In genomic region chr17:82528484-82529265, GRCh38 we compare ENCODE assay signal across 8 cellular contexts. TPM values are rescaled to one million over a fixed set of nuclear protein-coding genes. Genes with fewer than 3 reads are reported as not detected.
DNase-seq lines count a peak whose midpoint lies in the region; ATAC-seq and TF ChIP-seq lines count a peak whose summit lies in the region.

No MANE protein-coding gene starts in this region.

- TF ChIP-seq CTCF in OCI-LY7 (conservative IDR thresholded peaks at IDR 0.05; ENCODE audit: low read length): peak; percentile 70
- peak in 55 of 56 donors; percentile 23 to 73 (median 57) for TF ChIP-seq CTCF in dorsolateral prefrontal cortex (IDR thresholded peaks at IDR 0.05 in 54 of 56, conservative IDR thresholded peaks at IDR 0.05 in 2 of 56; ENCODE audit: low read depth in 1 of 56, partially characterized antibody in 56 of 56)

- no peak overlapping the region for H2AFZ ChIP-seq in OCI-LY7 (ENCODE audit: low read length)

- DNase-seq in Right ventricle myocardium inferior (ENCODE audit: missing footprints) (no peak), cardiac septum (ENCODE audit: low spot score) (no peak), OCI-LY7 (ENCODE audit: low spot score) (peak; percentile 55), dorsolateral prefrontal cortex (peak in 9 of 10 donors; percentile 64 to 82 (median 70)), mucosa of gallbladder (ENCODE audit: low spot score) (peak; percentile 62), ecto neural progenitor cell (ENCODE audit: low spot score) (no peak), SK-N-DZ (ENCODE audit: low spot score) (no peak)

- no peaks in the 10 kb centered on the region for H3K9me3 ChIP-seq in OCI-LY7 (ENCODE audit: low read length)

- no TSS peak for BruUV-seq in OCI-LY7 (replicated peaks; lab: Mats Ljungman, UMichigan)

- CTCF ChIA-PET in OCI-LY7 (lab: Charles Lee; ENCODE audit: unreplicated experiment): no interaction called here

- H3K4me3 ChIP-seq in OCI-LY7 (ENCODE audit: low read depth, low read length, poor library complexity, severe bottlenecking) (no peak overlapping the region), dorsolateral prefrontal cortex (peak overlapping the region in 32 of 59 donors; percentile 2 to 50 (median 19))

- no peaks in the 10 kb centered on the region for H3K9me2 ChIP-seq in OCI-LY7 (ENCODE audit: insufficient read depth, low read length)

- ATAC-seq in Right ventricle myocardium inferior: peak; percentile 93
- no peak for ATAC-seq in HG03342 (IDR thresholded peaks at IDR 0.05; ENCODE audit: unreplicated experiment)

- H3K27me3 ChIP-seq in dorsolateral prefrontal cortex: no peaks in the 10 kb centered on the region

- POLR2A ChIA-PET in OCI-LY7 (lab: Charles Lee): interaction anchor here (0.7 to 2.4 kb wide), 3 partner anchors 19 to 83 kb away, joined by 3 to 5 read pairs (median 4); no protein-coding TSS in a partner anchor

- H3K36me3 ChIP-seq in OCI-LY7 (ENCODE audit: insufficient read depth, low read length): peaks cover 37% of the 10 kb centered on the region

- H3K27ac ChIP-seq in OCI-LY7 (ENCODE audit: low read depth, low read length, poor library complexity, severe bottlenecking) (peak overlapping the region; percentile 1), dorsolateral prefrontal cortex (peak overlapping the region in 55 of 59 donors; percentile 8 to 84 (median 70))

- H3K4me2 ChIP-seq in OCI-LY7 (ENCODE audit: low read length): no peak overlapping the region

- intact Hi-C loops in Right ventricle myocardium inferior (cut with DNase I) (loop anchor here (1.0 kb wide), 1 partner anchor 70 kb away; the partner anchor contains the start of gene NARF), cardiac septum (cut with DNase I) (no loop called here), OCI-LY7 (cut with micrococcal nuclease; ENCODE audit: unreplicated experiment) (no loop called here), dorsolateral prefrontal cortex (cut with DNase I) (loop anchor here in 1 of 2 donors (10.0 kb wide), 1 partner anchor 74 kb away; the partner anchor contains the start of genes CYBC1 and NARF)

- H4K20me1 ChIP-seq in OCI-LY7 (ENCODE audit: insufficient read depth, low read length): peaks cover 56% of the 10 kb centered on the region

- H3K79me2 ChIP-seq in OCI-LY7 (ENCODE audit: insufficient read depth, low read depth, low read length): peaks cover 100% of the 10 kb centered on the region

- peaks cover 51% of the 10 kb centered on the region for H3K4me1 ChIP-seq in OCI-LY7 (ENCODE audit: insufficient read depth, low read length, poor library complexity, severe bottlenecking)

RNA-seq across cellular contexts. Expression of gene FOXK2, which starts 9.1 kb away (rescaled TPM):
- total RNA-seq in Right ventricle myocardium inferior: 39.4 TPM
- 40.2 TPM for total RNA-seq in cardiac septum
- 62.4 and 76.2 TPM in 2 replicates for total RNA-seq in OCI-LY7 (2014; rRNA removed; shearing (Covaris generic))
- 144 and 148 TPM in 2 replicates for total RNA-seq in OCI-LY7 (2022)
- total RNA-seq in dorsolateral prefrontal cortex: 100 to 1,000 TPM in 8 of 120 experiments, 10 to 100 TPM in 112; 65.0 to 126 (median 81.9) TPM
- 51.0 TPM for total RNA-seq in mucosa of gallbladder
- 44.6 and 50.7 TPM in 2 replicates for polyA plus RNA-seq in SK-N-DZ (2014; cell fraction: cytosol; rRNA removed)
- polyA plus RNA-seq in SK-N-DZ (2014; cell fraction: nucleus; rRNA removed): 43.3 and 51.3 TPM in 2 replicates

Comparison
In these comparisons a context has a peak if more than half of its experiments do, and no peak if none do; other contexts are left out.
1. DNase-seq: peak in OCI-LY7 (single experiment), dorsolateral prefrontal cortex (9 of 10) and mucosa of gallbladder (single experiment); none in Right ventricle myocardium inferior (single experiment), cardiac septum (single experiment), ecto neural progenitor cell (single experiment) and SK-N-DZ (single experiment).